8 cellular contexts compared by ENCODE assay signal in genomic region chr3:117355566-117355965, GRCh38.
A peak's percentile ranks its signal among the peaks of the same experiment; 100 is the strongest.
DNase-seq lines count a peak whose midpoint lies in the region; TF ChIP-seq lines count a peak whose summit lies in the region.

No MANE protein-coding gene starts in this region.

- peak; percentile 12 for TF ChIP-seq CTCF in cardiac muscle cell (IDR thresholded peaks at IDR 0.05; ENCODE audit: low read depth, low read length)

- H3K27ac ChIP-seq in cardiac muscle cell: no peak overlapping the region

- H3K9me3 ChIP-seq in cardiac muscle cell (ENCODE audit: low read depth): no peaks in the 10 kb centered on the region

- H3K27me3 ChIP-seq in cardiac muscle cell: no peaks in the 10 kb centered on the region

- H3K4me3 ChIP-seq in cardiac muscle cell: no peak overlapping the region

- no peaks in the 10 kb centered on the region for H3K36me3 ChIP-seq in cardiac muscle cell

- intact Hi-C loops in cardiac septum (cut with DNase I): no loop called here

- TF ChIP-seq EP300 in Ishikawa (IDR thresholded peaks at IDR 0.05; ENCODE audit: borderline replicate concordance): no peak

- TF ChIP-seq RAD21 in Ishikawa (IDR thresholded peaks at IDR 0.05; ENCODE audit: low read depth): 0 out of 2 replicates have a peak, but pooled peaks have one; percentile 23

- in situ Hi-C loops in SK-MEL-5 (cut with HindIII; ENCODE audit: low pct_unique_long_range_greater_than_20kb, low sequenced_read_pairs): no loop called here

- H3K4me1 ChIP-seq in cardiac muscle cell (ENCODE audit: low read depth): no peaks in the 10 kb centered on the region

- peak; percentile 2 to 50 for DNase-seq in cardiac muscle cell (ENCODE audit: low read depth in 1 of 2, low spot score in 1 of 2)
- no peak for DNase-seq in cardiac septum (ENCODE audit: low spot score)
- DNase-seq in SK-MEL-5 (ENCODE audit: low read depth, low spot score): peak; percentile 38
- DNase-seq in kidney glomerular epithelial cell (lab: John Stamatoyannopoulos, UW): peak; percentile 36
- no peak for DNase-seq in T-helper 9 cell
- DNase-seq in DMS79 treated with DMSO at 0.1 percent for 48 hours (lab: John Stamatoyannopoulos, UW): no peak
- DNase-seq in activated CD4-positive, alpha-beta T cell treated with anti-CD3 and anti-CD28 coated beads, Interleukin-2, amount 50 U/mL, for 48 hours: no peak

TF ChIP-seq in Ishikawa, 13 proteins besides CTCF, POLR2A, EP300 and RAD21:
- TF ChIP-seq CREB1 (IDR thresholded peaks at IDR 0.05; ENCODE audit: low read depth) (no peak), YY1 (IDR thresholded peaks at IDR 0.05; ENCODE audit: low read depth) (no peak), NFIC (IDR thresholded peaks at IDR 0.05) (no peak), CEBPB (IDR thresholded peaks at IDR 0.05) (no peak), MAX (IDR thresholded peaks at IDR 0.05) (no peak), EGR1 (IDR thresholded peaks at IDR 0.05) (no peak), ZBTB7A (IDR thresholded peaks at IDR 0.05; ENCODE audit: low read depth) (no peak), TAF1 (IDR thresholded peaks at IDR 0.05; ENCODE audit: low read depth) (no peak), FOXM1 (IDR thresholded peaks at IDR 0.05; ENCODE audit: borderline replicate concordance, low read depth) (no peak), TCF12 (IDR thresholded peaks at IDR 0.05; ENCODE audit: low read depth) (no peak), TEAD4 (IDR thresholded peaks at IDR 0.05) (no peak)
- TF ChIP-seq, protein P1, sequence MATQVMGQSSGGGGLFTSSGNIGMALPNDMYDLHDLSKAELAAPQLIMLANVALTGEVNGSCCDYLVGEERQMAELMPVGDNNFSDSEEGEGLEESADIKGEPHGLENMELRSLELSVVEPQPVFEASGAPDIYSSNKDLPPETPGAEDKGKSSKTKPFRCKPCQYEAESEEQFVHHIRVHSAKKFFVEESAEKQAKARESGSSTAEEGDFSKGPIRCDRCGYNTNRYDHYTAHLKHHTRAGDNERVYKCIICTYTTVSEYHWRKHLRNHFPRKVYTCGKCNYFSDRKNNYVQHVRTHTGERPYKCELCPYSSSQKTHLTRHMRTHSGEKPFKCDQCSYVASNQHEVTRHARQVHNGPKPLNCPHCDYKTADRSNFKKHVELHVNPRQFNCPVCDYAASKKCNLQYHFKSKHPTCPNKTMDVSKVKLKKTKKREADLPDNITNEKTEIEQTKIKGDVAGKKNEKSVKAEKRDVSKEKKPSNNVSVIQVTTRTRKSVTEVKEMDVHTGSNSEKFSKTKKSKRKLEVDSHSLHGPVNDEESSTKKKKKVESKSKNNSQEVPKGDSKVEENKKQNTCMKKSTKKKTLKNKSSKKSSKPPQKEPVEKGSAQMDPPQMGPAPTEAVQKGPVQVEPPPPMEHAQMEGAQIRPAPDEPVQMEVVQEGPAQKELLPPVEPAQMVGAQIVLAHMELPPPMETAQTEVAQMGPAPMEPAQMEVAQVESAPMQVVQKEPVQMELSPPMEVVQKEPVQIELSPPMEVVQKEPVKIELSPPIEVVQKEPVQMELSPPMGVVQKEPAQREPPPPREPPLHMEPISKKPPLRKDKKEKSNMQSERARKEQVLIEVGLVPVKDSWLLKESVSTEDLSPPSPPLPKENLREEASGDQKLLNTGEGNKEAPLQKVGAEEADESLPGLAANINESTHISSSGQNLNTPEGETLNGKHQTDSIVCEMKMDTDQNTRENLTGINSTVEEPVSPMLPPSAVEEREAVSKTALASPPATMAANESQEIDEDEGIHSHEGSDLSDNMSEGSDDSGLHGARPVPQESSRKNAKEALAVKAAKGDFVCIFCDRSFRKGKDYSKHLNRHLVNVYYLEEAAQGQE (IDR thresholded peaks at IDR 0.05; ENCODE audit: low read depth): no peak
- TF ChIP-seq, protein P2, sequence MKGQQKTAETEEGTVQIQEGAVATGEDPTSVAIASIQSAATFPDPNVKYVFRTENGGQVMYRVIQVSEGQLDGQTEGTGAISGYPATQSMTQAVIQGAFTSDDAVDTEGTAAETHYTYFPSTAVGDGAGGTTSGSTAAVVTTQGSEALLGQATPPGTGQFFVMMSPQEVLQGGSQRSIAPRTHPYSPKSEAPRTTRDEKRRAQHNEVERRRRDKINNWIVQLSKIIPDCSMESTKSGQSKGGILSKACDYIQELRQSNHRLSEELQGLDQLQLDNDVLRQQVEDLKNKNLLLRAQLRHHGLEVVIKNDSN (IDR thresholded peaks at IDR 0.05): no peak
TF ChIP-seq in Ishikawa: peak in this region for 0.

Comparison
In these comparisons a context has a peak if more than half of its experiments do, and no peak if none do; other contexts are left out.
1. DNase-seq: peak in cardiac muscle cell (2 of 2), SK-MEL-5 (single experiment) and kidney glomerular epithelial cell (single experiment); none in cardiac septum (single experiment), T-helper 9 cell (single experiment), DMS79 treated with DMSO at 0.1 percent for 48 hours (single experiment) and activated CD4-positive, alpha-beta T cell treated with anti-CD3 and anti-CD28 coated beads, Interleukin-2, amount 50 U/mL, for 48 hours (0 of 2).